In genomic region chr7:135558881-135559280, GRCh38 we compare ENCODE assay signal across 10 cellular contexts. TPM values are rescaled to one million over a fixed set of nuclear protein-coding genes. Genes with fewer than 3 reads are reported as not detected.
A peak's percentile ranks its signal among the peaks of the same experiment; 100 is the strongest.
DNase-seq lines count a peak whose midpoint lies in the region; ATAC-seq and TF ChIP-seq lines count a peak whose summit lies in the region.
"Had no signal": no experiment of that assay in that cellular context is flagged by ENCODE, and none has a peak within 500 bp of the region (broad histone marks: within the 10 kb centered on the region; RNA-seq: fewer than 3 reads in every experiment).

No MANE protein-coding gene starts in this region.

- H3K9ac ChIP-seq in OCI-LY1 (ENCODE audit: low read length) (peak overlapping the region; percentile 97), parathyroid adenoma (no peak overlapping the region)

- H3K4me1 Mint-ChIP-seq in CD4-positive, CD25-positive, alpha-beta regulatory T cell, result peaks cover 16 to 24% (median 19%) of the 10 kb centered on the region in 4 donors
- H3K4me1 Mint-ChIP-seq in activated T-cell treated with anti-CD3 and anti-CD28 coated beads, Interleukin-2, amount 50 U/mL, for 72 hours (ENCODE audit: low read depth), result peaks cover 34% of the 10 kb centered on the region

- intact Hi-C loops in esophagus squamous epithelium (cut with DNase I), result loop anchor here (5.0 kb wide), 1 partner anchor 277 kb away; no protein-coding TSS in a partner anchor

- H3K36me3 Mint-ChIP-seq in CD4-positive, CD25-positive, alpha-beta regulatory T cell, result peaks cover 5% of the 10 kb centered on the region
- H3K36me3 Mint-ChIP-seq in activated T-cell treated with anti-CD3 and anti-CD28 coated beads, Interleukin-2, amount 50 U/mL, for 72 hours (ENCODE audit: insufficient read depth in 2 of 2), result peaks cover 2 to 4% of the 10 kb centered on the region in 2 donors
- H3K36me3 Mint-ChIP-seq: activated CD4-positive, alpha-beta memory T cell treated with anti-CD3 and anti-CD28 coated beads for 36 hours had no signal

- no peaks in the 10 kb centered on the region for H3F3A ChIP-seq in OCI-LY1 (ENCODE audit: insufficient read depth, low read length)

- TF ChIP-seq CTCF in OCI-LY1 (IDR thresholded peaks at IDR 0.05; ENCODE audit: low read length), result no peak
- no peak for TF ChIP-seq CTCF in esophagus squamous epithelium (IDR thresholded peaks at IDR 0.05)
- TF ChIP-seq CTCF in parathyroid adenoma (IDR thresholded peaks at IDR 0.05), result no peak
- no peak for TF ChIP-seq CTCF in GM13976 (IDR thresholded peaks at IDR 0.05; ENCODE audit: borderline replicate concordance, control extremely low read depth, extremely low read depth, insufficient read depth, missing control alignments)

- WGBS in esophagus squamous epithelium, 2 donors, result 48 to 55% methylated on average over 5 of the region's 5 CpGs

- no peaks in the 10 kb centered on the region for H3K9me3 Mint-ChIP-seq in CD4-positive, CD25-positive, alpha-beta regulatory T cell
- no peaks in the 10 kb centered on the region for H3K9me3 Mint-ChIP-seq in activated T-cell treated with anti-CD3 and anti-CD28 coated beads, Interleukin-2, amount 50 U/mL, for 72 hours
- H3K9me3 Mint-ChIP-seq: activated CD4-positive, alpha-beta memory T cell treated with anti-CD3 and anti-CD28 coated beads for 36 hours had no signal

- ATAC-seq in CD4-positive, CD25-positive, alpha-beta regulatory T cell (ENCODE audit: low read depth in 2 of 2), result no peak
- ATAC-seq in activated T-cell treated with anti-CD3 and anti-CD28 coated beads, Interleukin-2, amount 50 U/mL, for 72 hours (replicated peaks in 1 of 2), result no peak

- no peaks in the 10 kb centered on the region for H3K36me3 ChIP-seq in CD4-positive, CD25-positive, alpha-beta regulatory T cell (ENCODE audit: control insufficient read depth, insufficient read depth, low read length)
- peaks cover 23% of the 10 kb centered on the region for H3K36me3 ChIP-seq in OCI-LY1 (ENCODE audit: insufficient read depth, low read length)
- no peaks in the 10 kb centered on the region for H3K36me3 ChIP-seq in esophagus squamous epithelium
- no peaks in the 10 kb centered on the region for H3K36me3 ChIP-seq in parathyroid adenoma (ENCODE audit: control insufficient read depth, insufficient read depth, low read length)

- in situ Hi-C loops in GM13976 (cut with MboI; ENCODE audit: low sequenced_read_pairs, unreplicated experiment), result no loop called here

- no peaks in the 10 kb centered on the region for H4K20me1 ChIP-seq in OCI-LY1 (ENCODE audit: insufficient read depth, low read length)

- H3K4me2 ChIP-seq in OCI-LY1 (ENCODE audit: low read length) (peak overlapping the region; percentile 88), parathyroid adenoma (ENCODE audit: low read length) (peak overlapping the region; percentile 68)

- H3K9me3 ChIP-seq in CD4-positive, CD25-positive, alpha-beta regulatory T cell (ENCODE audit: control insufficient read depth in 2 of 2, low read length in 2 of 2), result no peaks in the 10 kb centered on the region
- H3K9me3 ChIP-seq in OCI-LY1 (ENCODE audit: low read length) (no peaks in the 10 kb centered on the region), esophagus squamous epithelium (no peaks in the 10 kb centered on the region), parathyroid adenoma (ENCODE audit: control insufficient read depth, low read length) (no peaks in the 10 kb centered on the region)
- H3K9me3 ChIP-seq: mucosa of descending colon had no signal

- TF ChIP-seq POLR2A in esophagus squamous epithelium (IDR thresholded peaks at IDR 0.05), result no peak

- no peak overlapping the region for H3K27ac Mint-ChIP-seq in CD4-positive, CD25-positive, alpha-beta regulatory T cell
- no peak overlapping the region for H3K27ac Mint-ChIP-seq in activated T-cell treated with anti-CD3 and anti-CD28 coated beads, Interleukin-2, amount 50 U/mL, for 72 hours
- H3K27ac Mint-ChIP-seq: activated CD4-positive, alpha-beta memory T cell treated with anti-CD3 and anti-CD28 coated beads for 36 hours had no signal

- peaks cover 59% of the 10 kb centered on the region for H3K79me2 ChIP-seq in OCI-LY1 (ENCODE audit: insufficient read depth, low read length)
- peaks cover 33% of the 10 kb centered on the region for H3K79me2 ChIP-seq in parathyroid adenoma

- H3K27me3 ChIP-seq in CD4-positive, CD25-positive, alpha-beta regulatory T cell (ENCODE audit: control insufficient read depth, insufficient read depth, low read length), result peaks cover 5% of the 10 kb centered on the region
- H3K27me3 ChIP-seq in OCI-LY1 (ENCODE audit: insufficient read depth, low read length) (no peaks in the 10 kb centered on the region), esophagus squamous epithelium (no peaks in the 10 kb centered on the region), parathyroid adenoma (ENCODE audit: control insufficient read depth, insufficient read depth, low read length) (no peaks in the 10 kb centered on the region)

- no peak for DNase-seq in CD4-positive, CD25-positive, alpha-beta regulatory T cell
- no peak for DNase-seq in esophagus squamous epithelium (lab: John Stamatoyannopoulos, UW)
- DNase-seq in GDM1 (lab: John Stamatoyannopoulos, UW), result no peak
- no peak for DNase-seq in HUDEP-2 (lab: John Stamatoyannopoulos, UW; ENCODE audit: unreplicated experiment in 76 of 76)
- no peak for DNase-seq in activated T-cell treated with anti-CD3 and anti-CD28 coated beads, Interleukin-2, amount 50 U/mL, for 72 hours
- no peak for DNase-seq in GM13976 (ENCODE audit: low spot score)

- H3K27me3 Mint-ChIP-seq in CD4-positive, CD25-positive, alpha-beta regulatory T cell, result peaks cover 8% of the 10 kb centered on the region
- H3K27me3 Mint-ChIP-seq in activated T-cell treated with anti-CD3 and anti-CD28 coated beads, Interleukin-2, amount 50 U/mL, for 72 hours (ENCODE audit: low read depth), result peaks cover 6% of the 10 kb centered on the region
- H3K27me3 Mint-ChIP-seq: activated CD4-positive, alpha-beta memory T cell treated with anti-CD3 and anti-CD28 coated beads for 36 hours had no signal

- H2AFZ ChIP-seq in OCI-LY1 (ENCODE audit: low read length) (no peak overlapping the region), parathyroid adenoma (peak overlapping the region; percentile 88)

- peaks cover 7% of the 10 kb centered on the region for H3K4me1 ChIP-seq in CD4-positive, CD25-positive, alpha-beta regulatory T cell (ENCODE audit: control insufficient read depth, insufficient read depth, low read length, poor library complexity, severe bottlenecking)
- H3K4me1 ChIP-seq in OCI-LY1 (ENCODE audit: insufficient read depth, low read length, severe bottlenecking) (peaks cover 38% of the 10 kb centered on the region), esophagus squamous epithelium (peaks cover 0 to 41% (median 9%) of the 10 kb centered on the region in 3 donors), parathyroid adenoma (peaks cover 3% of the 10 kb centered on the region)

- H3K9me2 ChIP-seq in OCI-LY1 (ENCODE audit: low read depth, low read length), result no peaks in the 10 kb centered on the region

- H3K4me3 Mint-ChIP-seq in CD4-positive, CD25-positive, alpha-beta regulatory T cell, result no peak overlapping the region
- H3K4me3 Mint-ChIP-seq in activated T-cell treated with anti-CD3 and anti-CD28 coated beads, Interleukin-2, amount 50 U/mL, for 72 hours, result no peak overlapping the region
- H3K4me3 Mint-ChIP-seq: activated CD4-positive, alpha-beta memory T cell treated with anti-CD3 and anti-CD28 coated beads for 36 hours had no signal

- H3K4me3 ChIP-seq in CD4-positive, CD25-positive, alpha-beta regulatory T cell (ENCODE audit: low read depth, low read length), result peak overlapping the region; percentile 98
- H3K4me3 ChIP-seq in OCI-LY1 (ENCODE audit: low read depth, low read length, poor library complexity, severe bottlenecking), result peak overlapping the region; percentile 93
- H3K4me3 ChIP-seq in esophagus squamous epithelium, result peak overlapping the region; percentile 68 to 73 (median 72)
- H3K4me3 ChIP-seq in parathyroid adenoma (ENCODE audit: low read depth, low read length), result peak overlapping the region; percentile 66

- H3K27ac ChIP-seq in CD4-positive, CD25-positive, alpha-beta regulatory T cell (ENCODE audit: insufficient read depth, low read length, poor library complexity, severe bottlenecking), result peak overlapping the region; percentile 93
- H3K27ac ChIP-seq in OCI-LY1 (ENCODE audit: low read depth, low read length, poor library complexity, severe bottlenecking) (no peak overlapping the region), esophagus squamous epithelium (peak overlapping the region; percentile 95 to 96 (median 96)), parathyroid adenoma (no peak overlapping the region)

RNA-seq across cellular contexts. Expression of gene NUP205, which starts 1.2 kb away (rescaled TPM):
- total RNA-seq in CD4-positive, CD25-positive, alpha-beta regulatory T cell, result 56.3 TPM
- polyA plus RNA-seq in CD4-positive, CD25-positive, alpha-beta regulatory T cell, result 10 to 100 TPM; 21.1 to 32.7 (median 27.4) TPM
- 10 to 100 TPM; 33.8 to 60.5 (median 48.1) TPM for total RNA-seq in esophagus squamous epithelium
- 10 to 100 TPM; 76.6 to 79.8 TPM for total RNA-seq in activated T-cell treated with anti-CD3 and anti-CD28 coated beads, Interleukin-2, amount 50 U/mL, for 72 hours

RNA-seq across cellular contexts. Expression of gene CNOT4, which starts 49.0 kb away (rescaled TPM):
- total RNA-seq in CD4-positive, CD25-positive, alpha-beta regulatory T cell, result 43.4 TPM
- polyA plus RNA-seq in CD4-positive, CD25-positive, alpha-beta regulatory T cell, result 10 to 100 TPM; 12.0 to 14.2 (median 13.2) TPM
- total RNA-seq in esophagus squamous epithelium, result 10 to 100 TPM in 3 of 4 donors, 1 to 10 TPM in 1; 7.3 to 20.0 (median 14.0) TPM
- total RNA-seq in activated T-cell treated with anti-CD3 and anti-CD28 coated beads, Interleukin-2, amount 50 U/mL, for 72 hours, result 10 to 100 TPM; 25.2 to 25.9 TPM

Comparison
In these comparisons a context has a peak if more than half of its experiments do, and no peak if none do; other contexts are left out.
1. H3K27ac ChIP-seq: peak in CD4-positive, CD25-positive, alpha-beta regulatory T cell (single experiment) and esophagus squamous epithelium (4 of 4); none in OCI-LY1 (single experiment) and parathyroid adenoma (single experiment).
2. Peak in every context shown above with its lines, with median percentiles within 50 percentile points of each other: H3K4me3 ChIP-seq.